Comparison of ENCODE assay signal across 1 cellular context in genomic region chr5:170393958-170394357, GRCh38.
TF ChIP-seq lines count a peak whose summit lies in the region.

No MANE protein-coding gene starts in this region.

TF ChIP-seq in H1, 55 proteins besides CTCF, POLR2A, EP300 and RAD21 (continued from another document):
- peak; percentile 30; the same call in 1 of the 2 replicates for TF ChIP-seq E2F6 (IDR thresholded peaks at IDR 0.05)
TF ChIP-seq in H1: peak in this region for 2.
